ENCODE assay signal across 13 cellular contexts in genomic region chr2:203579730-203580129, GRCh38. TPM values are rescaled to one million over a fixed set of nuclear protein-coding genes. Genes with fewer than 3 reads are reported as not detected.
DNase-seq lines count a peak whose midpoint lies in the region; ATAC-seq and TF ChIP-seq lines count a peak whose summit lies in the region.
"Had no signal": no experiment of that assay in that cellular context is flagged by ENCODE, and none has a peak within 500 bp of the region (broad histone marks: within the 10 kb centered on the region; RNA-seq: fewer than 3 reads in every experiment).

No MANE protein-coding gene starts in this region.

- H3K9ac ChIP-seq in BLaER1: no peak overlapping the region

- H3K4me1 ChIP-seq in BLaER1: peaks cover 49% of the 10 kb centered on the region
- 0 out of 2 replicates have a peak, but pooled peaks cover 12% of the 10 kb centered on the region for H3K4me1 ChIP-seq in GM23338 (ENCODE audit: insufficient read depth)

- CTCF ChIA-PET in HEK293T (lab: Yijun Ruan, JAX): no interaction called here

- H3K27ac Mint-ChIP-seq in GM23338 (peak overlapping the region; percentile 47; the same call in 1 of the 2 replicates), progenitor cell of endocrine pancreas (peak overlapping the region; percentile 86)
- no peak overlapping the region for H3K27ac Mint-ChIP-seq in naive thymus-derived CD8-positive, alpha-beta T cell
- H3K27ac Mint-ChIP-seq: CD4-positive, CD25-positive, alpha-beta regulatory T cell had no signal

- H4K20me1 ChIP-seq in BLaER1 (no peaks in the 10 kb centered on the region), GM23338 (replicated peaks; ENCODE audit: insufficient read depth) (no peaks in the 10 kb centered on the region)

- POLR2A ChIA-PET in naive thymus-derived CD8-positive, alpha-beta T cell (lab: Charles Lee): no interaction called here
- POLR2A ChIA-PET in HEK293T (lab: Yijun Ruan, JAX): no interaction called here

- H3K27me3 ChIP-seq in BLaER1: no peaks in the 10 kb centered on the region
- H3K27me3 ChIP-seq in GM23338 (ENCODE audit: insufficient read depth): no peaks in the 10 kb centered on the region

- H3K36me3 ChIP-seq in BLaER1 (no peaks in the 10 kb centered on the region), GM23338 (ENCODE audit: insufficient read depth) (no peaks in the 10 kb centered on the region)

- no peak for TF ChIP-seq CTCF in GM23338 (conservative IDR thresholded peaks at IDR 0.05; ENCODE audit: low read depth in 2 of 2)
- TF ChIP-seq CTCF in coronary artery (IDR thresholded peaks at IDR 0.05): no peak
- no peak for TF ChIP-seq CTCF in progenitor cell of endocrine pancreas (IDR thresholded peaks at IDR 0.05; ENCODE audit: unreplicated experiment)

- no peak for DNase-seq in GM23338 (ENCODE audit: low spot score)
- no peak for DNase-seq in coronary artery (ENCODE audit: low spot score)
- no peak for DNase-seq in progenitor cell of endocrine pancreas (ENCODE audit: low spot score, unreplicated experiment)
- no peak for DNase-seq in naive thymus-derived CD8-positive, alpha-beta T cell
- DNase-seq in HEK293T (ENCODE audit: extremely low spot score): no peak
- DNase-seq in NCI-H187 treated with DMSO at 0.1 percent for 48 hours (lab: John Stamatoyannopoulos, UW): no peak
- no peak for DNase-seq in NCI-H446 treated with DMSO at 0.1 percent for 48 hours (lab: John Stamatoyannopoulos, UW)
- DNase-seq: activated CD8-positive, alpha-beta memory T cell treated with anti-CD3 and anti-CD28 coated beads for 24 hours; glutamatergic neuron; NCI-H1694 treated with DMSO at 0.1 percent for 48 hours; retina had no signal

- no peak overlapping the region for H3K4me3 Mint-ChIP-seq in GM23338
- H3K4me3 Mint-ChIP-seq in progenitor cell of endocrine pancreas (ENCODE audit: low read depth): no peak overlapping the region
- no peak overlapping the region for H3K4me3 Mint-ChIP-seq in naive thymus-derived CD8-positive, alpha-beta T cell
- H3K4me3 Mint-ChIP-seq: CD4-positive, CD25-positive, alpha-beta regulatory T cell had no signal

- H3K4me3 ChIP-seq in BLaER1 (no peak overlapping the region), GM23338 (no peak overlapping the region), coronary artery (no peak overlapping the region)

- no peaks in the 10 kb centered on the region for H3K79me2 ChIP-seq in GM23338 (replicated peaks; ENCODE audit: insufficient read depth)

- peak overlapping the region; percentile 54 for H3K4me2 ChIP-seq in BLaER1
- H3K4me2 ChIP-seq in GM23338: no peak overlapping the region

- H2AFZ ChIP-seq in GM23338: peak overlapping the region; percentile 23

- no peak overlapping the region for H3K27ac ChIP-seq in BLaER1
- no peak overlapping the region for H3K27ac ChIP-seq in GM23338 (ENCODE audit: low read depth)
- H3K27ac ChIP-seq in coronary artery: peak overlapping the region; percentile 42 to 70

- H3K9me2 ChIP-seq in GM23338 (ENCODE audit: insufficient read depth): no peaks in the 10 kb centered on the region

- H3K9me3 Mint-ChIP-seq in GM23338: no peaks in the 10 kb centered on the region
- no peaks in the 10 kb centered on the region for H3K9me3 Mint-ChIP-seq in progenitor cell of endocrine pancreas (ENCODE audit: low read depth)
- H3K9me3 Mint-ChIP-seq in naive thymus-derived CD8-positive, alpha-beta T cell: peaks cover 0 to 3% (median 0%) of the 10 kb centered on the region in 9 donors

- no peak for ATAC-seq in GM23338
- no peak for ATAC-seq in naive thymus-derived CD8-positive, alpha-beta T cell

- no peaks in the 10 kb centered on the region for H3K36me3 Mint-ChIP-seq in GM23338 (ENCODE audit: low read depth)
- H3K36me3 Mint-ChIP-seq in progenitor cell of endocrine pancreas (ENCODE audit: insufficient read depth): no peaks in the 10 kb centered on the region
- no peaks in the 10 kb centered on the region for H3K36me3 Mint-ChIP-seq in naive thymus-derived CD8-positive, alpha-beta T cell
- H3K36me3 Mint-ChIP-seq: CD4-positive, CD25-positive, alpha-beta regulatory T cell had no signal

- no peaks in the 10 kb centered on the region for H3F3A ChIP-seq in GM23338 (replicated peaks; ENCODE audit: low read depth)

- H3K27me3 Mint-ChIP-seq in GM23338 (ENCODE audit: insufficient read depth, low read depth, poor library complexity): no peaks in the 10 kb centered on the region
- H3K27me3 Mint-ChIP-seq in progenitor cell of endocrine pancreas: peaks cover 6% of the 10 kb centered on the region
- H3K27me3 Mint-ChIP-seq in naive thymus-derived CD8-positive, alpha-beta T cell: peaks cover 0 to 12% (median 0%) of the 10 kb centered on the region in 5 donors

- H3K4me1 Mint-ChIP-seq in GM23338 (peaks cover 14% of the 10 kb centered on the region), progenitor cell of endocrine pancreas (ENCODE audit: low read depth) (peaks cover 15% of the 10 kb centered on the region)
- peaks cover 0 to 17% (median 8%) of the 10 kb centered on the region in 4 donors for H3K4me1 Mint-ChIP-seq in naive thymus-derived CD8-positive, alpha-beta T cell

- H3K9me3 ChIP-seq in BLaER1: 0 out of 2 replicates have a peak, but pooled peaks cover 5% of the 10 kb centered on the region

TF ChIP-seq in GM23338, 12 proteins besides CTCF, POLR2A, EP300 and RAD21 (continues in another document):
- TF ChIP-seq JUNB (IDR thresholded peaks at IDR 0.05; ENCODE audit: unreplicated experiment) (no peak), EZH2 (IDR thresholded peaks at IDR 0.05; ENCODE audit: low read depth, unreplicated experiment) (no peak), ZNF114 (CRISPR knock-in tag; IDR thresholded peaks at IDR 0.05) (no peak), EZH2phosphoT487 (IDR thresholded peaks at IDR 0.05; ENCODE audit: unreplicated experiment) (no peak), POLR2AphosphoS5 (IDR thresholded peaks at IDR 0.05; ENCODE audit: low read depth) (no peak)

TF ChIP-seq in HEK293T, 16 proteins besides CTCF, POLR2A, EP300 and RAD21:
- TF ChIP-seq L3MBTL2 (conservative IDR thresholded peaks at IDR 0.05): no peak
- no peak for TF ChIP-seq BHLHE40 (IDR thresholded peaks at IDR 0.05; ENCODE audit: borderline replicate concordance)
- no peak for TF ChIP-seq ARNT (IDR thresholded peaks at IDR 0.05)
- TF ChIP-seq NFRKB (IDR thresholded peaks at IDR 0.05): no peak
- TF ChIP-seq SUZ12 (IDR thresholded peaks at IDR 0.05): no peak
- TF ChIP-seq SP1 (IDR thresholded peaks at IDR 0.05): no peak
- TF ChIP-seq FOXK2 (IDR thresholded peaks at IDR 0.05): no peak
- no peak for TF ChIP-seq FOXM1 (IDR thresholded peaks at IDR 0.05; ENCODE audit: borderline replicate concordance)
- no peak for TF ChIP-seq TARDBP (IDR thresholded peaks at IDR 0.05)
- TF ChIP-seq ELF4 (IDR thresholded peaks at IDR 0.05): no peak

RNA-seq across cellular contexts. Expression of gene RAPH1, which starts 44.6 kb away (rescaled TPM):
- total RNA-seq in GM23338 (2014; rRNA removed; shearing (Covaris generic)): 36.2 and 39.1 TPM in 2 replicates
- polyA plus RNA-seq in GM23338 (2016; fragmentation: Nextera tagmentation; extraction: Ambion mirVana): 5.0 and 6.6 TPM in 2 replicates
- total RNA-seq in progenitor cell of endocrine pancreas: 19.9 and 21.7 TPM in 2 replicates
- total RNA-seq in naive thymus-derived CD8-positive, alpha-beta T cell: 1 to 10 TPM; 1.7 to 2.1 TPM
- under 1 TPM in 2 of 3 donors, not detected in 1; 0.31 to 0.39 TPM for polyA plus RNA-seq in naive thymus-derived CD8-positive, alpha-beta T cell

Comparison
In these comparisons a context has a peak if more than half of its experiments do, and no peak if none do; other contexts are left out.
1. H3K27ac ChIP-seq: peak in coronary artery (2 of 2); none in BLaER1 (single experiment) and GM23338 (single experiment).
2. H3K27ac Mint-ChIP-seq: peak in GM23338 (single experiment) and progenitor cell of endocrine pancreas (single experiment); none in naive thymus-derived CD8-positive, alpha-beta T cell (0 of 10).